Comparison of ENCODE assay signal across 8 cellular contexts in genomic region chr14:73387860-73388259, GRCh38.
DNase-seq lines count a peak whose midpoint lies in the region; ATAC-seq, FAIRE-seq and TF ChIP-seq lines count a peak whose summit lies in the region.
"Not testable (repeated sequence)": the region's sequence is repeated elsewhere in the genome, so short reads cannot be mapped to it uniquely, and the experiment has no call there.

No MANE protein-coding gene starts in this region.

- peaks cover 16% of the 10 kb centered on the region; the same call in 1 of the 2 replicates for H3K36me3 ChIP-seq in BLaER1

- peak; percentile 90 for FAIRE-seq in GM12892 (lab: Jason Lieb, UNC)
- FAIRE-seq in RCC 7860 (lab: Jason Lieb, UNC) = peak; percentile 98

- DNase-seq in GM12892 (ENCODE audit: insufficient read length); RCC 7860 (ENCODE audit: low spot score); stimulated activated naive B cell treated with anti-CD40 and anti-IgM and Interleukin-4, amounts not matched to agents 10 μg/mL and 1 μg/mL and 100 μg/mL, for 72 hours: not testable (repeated sequence)

- H3K36me3 Mint-ChIP-seq in dendritic cell treated with granulocyte-macrophage colony-stimulating factor and Interleukin-4, amounts not matched to agents 40 ng/mL and 50 ng/mL, for 4 days (ENCODE audit: low read depth) = peaks cover 24% of the 10 kb centered on the region
- H3K36me3 Mint-ChIP-seq in stimulated activated naive B cell treated with anti-CD40 and anti-IgM and Interleukin-4, amounts not matched to agents 10 μg/mL and 1 μg/mL and 100 μg/mL, for 72 hours = peaks cover 16 to 22% of the 10 kb centered on the region in 2 donors

- H3K9ac ChIP-seq in BLaER1 = not testable (repeated sequence)

- H3K27ac ChIP-seq in BLaER1 = not testable (repeated sequence)

- peak; percentile 72 for ATAC-seq in GM18868 (IDR thresholded peaks at IDR 0.05; ENCODE audit: unreplicated experiment)
- ATAC-seq in HG03097 (IDR thresholded peaks at IDR 0.05; ENCODE audit: low FRiP score, unreplicated experiment) = peak; percentile 52
- ATAC-seq in HG03460 (IDR thresholded peaks at IDR 0.05; ENCODE audit: unreplicated experiment) = peak; percentile 44
- ATAC-seq in stimulated activated naive B cell treated with anti-CD40 and anti-IgM and Interleukin-4, amounts not matched to agents 10 μg/mL and 1 μg/mL and 100 μg/mL, for 72 hours (replicated peaks) = peak; percentile 78

- not testable (repeated sequence) for H3K4me3 ChIP-seq in BLaER1

- H3K9me3 ChIP-seq in BLaER1 = peaks cover 23% of the 10 kb centered on the region

- H3K4me3 Mint-ChIP-seq in dendritic cell treated with granulocyte-macrophage colony-stimulating factor and Interleukin-4, amounts not matched to agents 40 ng/mL and 50 ng/mL, for 4 days; stimulated activated naive B cell treated with anti-CD40 and anti-IgM and Interleukin-4, amounts not matched to agents 10 μg/mL and 1 μg/mL and 100 μg/mL, for 72 hours: not testable (repeated sequence)

- H3K9me3 Mint-ChIP-seq in dendritic cell treated with granulocyte-macrophage colony-stimulating factor and Interleukin-4, amounts not matched to agents 40 ng/mL and 50 ng/mL, for 4 days; stimulated activated naive B cell treated with anti-CD40 and anti-IgM and Interleukin-4, amounts not matched to agents 10 μg/mL and 1 μg/mL and 100 μg/mL, for 72 hours: not testable (repeated sequence)

- intact Hi-C loops in dendritic cell treated with granulocyte-macrophage colony-stimulating factor and Interleukin-4, amounts not matched to agents 40 ng/mL and 50 ng/mL, for 4 days (cut with micrococcal nuclease) = not testable (repeated sequence)

- peaks cover 22% of the 10 kb centered on the region for H3K4me1 ChIP-seq in BLaER1

- peak overlapping the region; percentile 40 for H3K27ac Mint-ChIP-seq in dendritic cell treated with granulocyte-macrophage colony-stimulating factor and Interleukin-4, amounts not matched to agents 40 ng/mL and 50 ng/mL, for 4 days
- H3K27ac Mint-ChIP-seq in stimulated activated naive B cell treated with anti-CD40 and anti-IgM and Interleukin-4, amounts not matched to agents 10 μg/mL and 1 μg/mL and 100 μg/mL, for 72 hours = not testable (repeated sequence)

- peaks cover 12% of the 10 kb centered on the region for H3K4me1 Mint-ChIP-seq in dendritic cell treated with granulocyte-macrophage colony-stimulating factor and Interleukin-4, amounts not matched to agents 40 ng/mL and 50 ng/mL, for 4 days (ENCODE audit: low read depth)
- peaks cover 17 to 27% of the 10 kb centered on the region in 2 donors for H3K4me1 Mint-ChIP-seq in stimulated activated naive B cell treated with anti-CD40 and anti-IgM and Interleukin-4, amounts not matched to agents 10 μg/mL and 1 μg/mL and 100 μg/mL, for 72 hours

- not testable (repeated sequence) for H4K20me1 ChIP-seq in BLaER1

- peak overlapping the region; percentile 54 for H3K4me2 ChIP-seq in BLaER1

- not testable (repeated sequence) for H3K27me3 ChIP-seq in BLaER1

- H3K27me3 Mint-ChIP-seq in dendritic cell treated with granulocyte-macrophage colony-stimulating factor and Interleukin-4, amounts not matched to agents 40 ng/mL and 50 ng/mL, for 4 days; stimulated activated naive B cell treated with anti-CD40 and anti-IgM and Interleukin-4, amounts not matched to agents 10 μg/mL and 1 μg/mL and 100 μg/mL, for 72 hours: not testable (repeated sequence)

- not testable (repeated sequence) for TF ChIP-seq POLR2A in GM12892 (IDR thresholded peaks at IDR 0.05; ENCODE audit: low read depth, low read length)
